In genomic region chr10:114304017-114304565, GRCh38 we compare ENCODE assay signal across 8 cellular contexts.
DNase-seq lines count a peak whose midpoint lies in the region; ATAC-seq and TF ChIP-seq lines count a peak whose summit lies in the region.

No MANE protein-coding gene starts in this region.

- H3K36me3 ChIP-seq in HEK293 (ENCODE audit: control insufficient read depth in 2 of 2, insufficient read depth in 1 of 2, low read length in 2 of 2), result no peaks in the 10 kb centered on the region
- H3K36me3 ChIP-seq in MM.1S (replicated peaks; ENCODE audit: insufficient read depth, low read length), result no peaks in the 10 kb centered on the region
- H3K36me3 ChIP-seq in heart left ventricle, result peaks cover 0 to 15% (median 3%) of the 10 kb centered on the region in 9 donors
- H3K36me3 ChIP-seq in transverse colon, result no peaks in the 10 kb centered on the region

- peak; percentile 74 for DNase-seq in GM04504 (ENCODE audit: low read depth)
- peak; percentile 85 for DNase-seq in MM.1S
- peak; percentile 65 for DNase-seq in SKM-1 (lab: John Stamatoyannopoulos, UW; ENCODE audit: unreplicated experiment)
- peak; percentile 81 for DNase-seq in activated naive CD8-positive, alpha-beta T cell treated with anti-CD3 and anti-CD28 coated beads, Interleukin-2, amount 50 U/mL, for 24 hours
- DNase-seq in heart left ventricle, result peak in 4 of 5 donors; percentile 82 to 87 (median 85)
- DNase-seq in pons (ENCODE audit: low spot score), result peak; percentile 94
- peak; percentile 84 for DNase-seq in transverse colon

- POLR2A ChIA-PET in HEK293 (lab: Yijun Ruan, JAX), result interaction anchor here (1.0 to 1.3 kb wide), 2 partner anchors 68 to 99 kb away, joined by 3 read pairs; no protein-coding TSS in a partner anchor

- H3K27me3 ChIP-seq in MM.1S (replicated peaks; ENCODE audit: insufficient read depth, low read length) (no peaks in the 10 kb centered on the region), heart left ventricle (no peaks in the 10 kb centered on the region), transverse colon (no peaks in the 10 kb centered on the region)

- peaks cover 2% of the 10 kb centered on the region for H3K27me3 Mint-ChIP-seq in activated naive CD8-positive, alpha-beta T cell treated with anti-CD3 and anti-CD28 coated beads, Interleukin-2, amount 50 U/mL, for 24 hours

- in situ Hi-C loops in transverse colon (cut with MboI; ENCODE audit: low pct_ligation_motif_present in 1 of 4, low pct_unique_long_range_greater_than_20kb in 1 of 4, low sequenced_read_pairs in 3 of 4), result loop anchor here in 3 of 4 donors (25.0 kb wide), 2 partner anchors 133 to 483 kb away; no protein-coding TSS in a partner anchor

- intact Hi-C loops in heart left ventricle (cut with DNase I) (loop anchor here (5.0 to 10.0 kb wide), 17 partner anchors 98 to 521 kb away; partner anchors contain the start of genes AFAP1L2 (in 5 of the 10) and FHIP2A (in 3 of the 10)), transverse colon (cut with DNase I; ENCODE audit: low total_unique reads) (loop anchor here (5.0 kb wide), 1 partner anchor 133 kb away; no protein-coding TSS in a partner anchor)

- TF ChIP-seq POLR2A in heart left ventricle (IDR thresholded peaks at IDR 0.05), result no peak
- no peak for TF ChIP-seq POLR2A in transverse colon (IDR thresholded peaks at IDR 0.05)

- peak overlapping the region; percentile 19; the same call in 1 of the 2 replicates for H3K9ac ChIP-seq in MM.1S (ENCODE audit: low read length)

- no peaks in the 10 kb centered on the region for H3K4me1 ChIP-seq in HEK293 (ENCODE audit: control insufficient read depth, insufficient read depth, low read length)
- H3K4me1 ChIP-seq in MM.1S (ENCODE audit: low read length), result no peaks in the 10 kb centered on the region
- H3K4me1 ChIP-seq in heart left ventricle, result peaks cover 0 to 47% (median 13%) of the 10 kb centered on the region in 12 donors
- H3K4me1 ChIP-seq in transverse colon, result peaks cover 3 to 11% (median 8%) of the 10 kb centered on the region in 4 donors

- peak; percentile 76 for TF ChIP-seq CTCF in HEK293 (tag by site-specific recombination; IDR thresholded peaks at IDR 0.05)
- TF ChIP-seq CTCF in MM.1S (IDR thresholded peaks at IDR 0.05; ENCODE audit: low read length), result peak; percentile 75
- peak; percentile 56 to 91 (median 79) for TF ChIP-seq CTCF in heart left ventricle (IDR thresholded peaks at IDR 0.05)
- peak; percentile 64 to 84 (median 79) for TF ChIP-seq CTCF in transverse colon (IDR thresholded peaks at IDR 0.05)

- H3K4me1 Mint-ChIP-seq in activated naive CD8-positive, alpha-beta T cell treated with anti-CD3 and anti-CD28 coated beads, Interleukin-2, amount 50 U/mL, for 24 hours, result peaks cover 14% of the 10 kb centered on the region

- 0 to 1% (median 1%) methylated on average over 14 of the region's 14 CpGs for WGBS in heart left ventricle, 4 donors
- WGBS in transverse colon (ENCODE audit: low coverage in 1 of 2), 2 donors, result 0 to 3% methylated on average over 1 to 14 of the region's 14 CpGs

- no peaks in the 10 kb centered on the region for H3F3A ChIP-seq in MM.1S (ENCODE audit: insufficient read depth, low read length)

- peak overlapping the region; percentile 58 for H2AFZ ChIP-seq in MM.1S (ENCODE audit: low read length)

- no peaks in the 10 kb centered on the region for H3K9me3 Mint-ChIP-seq in activated naive CD8-positive, alpha-beta T cell treated with anti-CD3 and anti-CD28 coated beads, Interleukin-2, amount 50 U/mL, for 24 hours

- no peak for TF ChIP-seq EP300 in transverse colon (IDR thresholded peaks at IDR 0.05; ENCODE audit: low read depth)

- no peaks in the 10 kb centered on the region for H3K79me2 ChIP-seq in MM.1S (ENCODE audit: low read length)

- H3K9me3 ChIP-seq in HEK293 (ENCODE audit: control insufficient read depth, insufficient read depth, low read depth, low read length) (no peaks in the 10 kb centered on the region), MM.1S (replicated peaks; ENCODE audit: insufficient read depth, low read length) (no peaks in the 10 kb centered on the region), heart left ventricle (no peaks in the 10 kb centered on the region), transverse colon (no peaks in the 10 kb centered on the region)

- ATAC-seq in activated naive CD8-positive, alpha-beta T cell treated with anti-CD3 and anti-CD28 coated beads, Interleukin-2, amount 50 U/mL, for 24 hours, result peak; percentile 65
- ATAC-seq in heart left ventricle, result peak; percentile 79 to 89 (median 85)

- H3K9me2 ChIP-seq in MM.1S (replicated peaks; ENCODE audit: insufficient read depth, low read length), result no peaks in the 10 kb centered on the region

- peak overlapping the region; percentile 96 for H3K4me2 ChIP-seq in MM.1S (ENCODE audit: low read depth, low read length)

- H3K27ac ChIP-seq in HEK293 (ENCODE audit: extremely low read depth, low read depth, low read length), result no peak overlapping the region
- no peak overlapping the region for H3K27ac ChIP-seq in MM.1S (ENCODE audit: low read length)
- peak overlapping the region in 11 of 12 donors; percentile 8 to 71 (median 52) for H3K27ac ChIP-seq in heart left ventricle
- peak overlapping the region; percentile 1 to 49 (median 29) for H3K27ac ChIP-seq in transverse colon

- CTCF ChIA-PET in HEK293 (lab: Yijun Ruan, JAX), result interaction anchor here (0.6 to 3.1 kb wide), 80 partner anchors 8 to 891 kb away, joined by 3 to 30 read pairs (median 4); partner anchors contain the start of genes AFAP1L2 and CCDC186

- no peaks in the 10 kb centered on the region for H3K36me3 Mint-ChIP-seq in activated naive CD8-positive, alpha-beta T cell treated with anti-CD3 and anti-CD28 coated beads, Interleukin-2, amount 50 U/mL, for 24 hours (ENCODE audit: low read depth)

- H3K27ac Mint-ChIP-seq in activated naive CD8-positive, alpha-beta T cell treated with anti-CD3 and anti-CD28 coated beads, Interleukin-2, amount 50 U/mL, for 24 hours, result peak overlapping the region; percentile 71

- H4K20me1 ChIP-seq in MM.1S (ENCODE audit: insufficient read depth, low read length), result no peaks in the 10 kb centered on the region

- H3K4me3 ChIP-seq in HEK293 (ENCODE audit: low read depth, low read length) (no peak overlapping the region; the same call in 1 of the 2 replicates), MM.1S (ENCODE audit: low read length) (peak overlapping the region; percentile 56), heart left ventricle (peak overlapping the region in 11 of 12 donors; percentile 11 to 60 (median 46)), transverse colon (peak overlapping the region in 2 of 4 donors; percentile 20 to 30)

- H3K4me3 Mint-ChIP-seq in activated naive CD8-positive, alpha-beta T cell treated with anti-CD3 and anti-CD28 coated beads, Interleukin-2, amount 50 U/mL, for 24 hours, result peak overlapping the region; percentile 80

TF ChIP-seq in HEK293, 187 proteins besides CTCF, POLR2A, EP300 and RAD21 (continues in another document):
- TF ChIP-seq KLF17 (tag by site-specific recombination; IDR thresholded peaks at IDR 0.05), result no peak
- TF ChIP-seq ZSCAN4 (tag by site-specific recombination; IDR thresholded peaks at IDR 0.05), result no peak
- TF ChIP-seq ZNF529 (tag by site-specific recombination; IDR thresholded peaks at IDR 0.05; ENCODE audit: insufficient replicate concordance), result no peak

Comparison
In these comparisons a context has a peak if more than half of its experiments do, and no peak if none do; other contexts are left out.
1. H3K27ac ChIP-seq: peak in heart left ventricle (11 of 12) and transverse colon (4 of 4); none in HEK293 (single experiment) and MM.1S (single experiment).
2. Peak in every context shown above with its lines, with median percentiles within 50 percentile points of each other: DNase-seq and CTCF ChIP-seq.